ENCODE assay signal across 17 cellular contexts in genomic region chr12:57826400-57826799, GRCh38. TPM values are rescaled to one million over a fixed set of nuclear protein-coding genes. Genes with fewer than 3 reads are reported as not detected.
DNase-seq lines count a peak whose midpoint lies in the region; ATAC-seq and TF ChIP-seq lines count a peak whose summit lies in the region.
"Had no signal": no experiment of that assay in that cellular context is flagged by ENCODE, and none has a peak within 500 bp of the region (broad histone marks: within the 10 kb centered on the region; RNA-seq: fewer than 3 reads in every experiment).

No MANE protein-coding gene starts in this region.

- POLR2A ChIA-PET in activated CD8-positive, alpha-beta T cell treated with anti-CD3 and anti-CD28 coated beads for 36 hours (lab: Charles Lee): interaction anchor here (0.6 kb wide), 1 partner anchor 16 kb away, joined by 3 read pairs; no protein-coding TSS in a partner anchor
- POLR2A ChIA-PET in activated CD8-positive, alpha-beta T cell treated with anti-CD3 and anti-CD28 coated beads, Interleukin-2, amount 10 ng/mL, durations not matched to agents 7 days and 5 days (lab: Charles Lee): interaction anchor here (0.9 kb wide), 1 partner anchor 16 kb away, joined by 3 read pairs; no protein-coding TSS in a partner anchor
- POLR2A ChIA-PET in CD4-positive, alpha-beta T cell (lab: Charles Lee): no interaction called here

- no peaks in the 10 kb centered on the region for H3K27me3 ChIP-seq in CD4-positive, alpha-beta T cell (ENCODE audit: control insufficient read depth, insufficient read depth, low read length)
- H3K27me3 ChIP-seq in effector memory CD4-positive, alpha-beta T cell (replicated peaks; ENCODE audit: control insufficient read depth, insufficient read depth, low read length, poor library complexity, severe bottlenecking): no peaks in the 10 kb centered on the region
- no peaks in the 10 kb centered on the region for H3K27me3 ChIP-seq in psoas muscle (ENCODE audit: insufficient read depth in 3 of 3, low read length in 2 of 3)
- H3K27me3 ChIP-seq: Peyer's patch had no signal

- no peak for TF ChIP-seq CTCF in activated CD8-positive, alpha-beta T cell treated with anti-CD3 and anti-CD28 coated beads for 36 hours (IDR thresholded peaks at IDR 0.05)
- no peak for TF ChIP-seq CTCF in CD4-positive, alpha-beta T cell (IDR thresholded peaks at IDR 0.05)
- TF ChIP-seq CTCF in psoas muscle (IDR thresholded peaks at IDR 0.05): no peak

- intact Hi-C loops in activated CD8-positive, alpha-beta T cell treated with anti-CD3 and anti-CD28 coated beads for 36 hours (cut with micrococcal nuclease): no loop called here
- intact Hi-C loops in CD4-positive, alpha-beta T cell (cut with DNase I, micrococcal nuclease): no loop called here
- intact Hi-C loops in psoas muscle (cut with DNase I): no loop called here

- H3K9me3 Mint-ChIP-seq in activated CD8-positive, alpha-beta T cell treated with anti-CD3 and anti-CD28 coated beads for 36 hours: no peaks in the 10 kb centered on the region
- no peaks in the 10 kb centered on the region for H3K9me3 Mint-ChIP-seq in activated CD8-positive, alpha-beta T cell treated with anti-CD3 and anti-CD28 coated beads, Interleukin-2, amount 10 ng/mL, durations not matched to agents 7 days and 5 days (ENCODE audit: insufficient read depth)
- no peaks in the 10 kb centered on the region for H3K9me3 Mint-ChIP-seq in CD4-positive, alpha-beta T cell

- no peak overlapping the region for H3K27ac ChIP-seq in CD4-positive, alpha-beta T cell (ENCODE audit: low read depth, low read length)
- H3K27ac ChIP-seq in effector memory CD4-positive, alpha-beta T cell (ENCODE audit: insufficient read depth, low read length, poor library complexity, severe bottlenecking): peak overlapping the region; percentile 40
- peak overlapping the region; percentile 10 for H3K27ac ChIP-seq in psoas muscle
- H3K27ac ChIP-seq: 22Rv1, Peyer's patch had no signal

- no peak for DNase-seq in activated CD8-positive, alpha-beta T cell treated with anti-CD3 and anti-CD28 coated beads for 36 hours
- DNase-seq in activated CD8-positive, alpha-beta T cell treated with anti-CD3 and anti-CD28 coated beads, Interleukin-2, amount 10 ng/mL, durations not matched to agents 7 days and 5 days: no peak
- no peak for DNase-seq in CD4-positive, alpha-beta T cell
- DNase-seq in effector memory CD4-positive, alpha-beta T cell: no peak
- DNase-seq in psoas muscle (no peak), middle frontal gyrus (ENCODE audit: extremely low spot score, low spot score) (no peak), nucleus accumbens (lab: John Stamatoyannopoulos, UW) (no peak)
- DNase-seq: AML-193; NCI-H1105 treated with DMSO at 0.1 percent for 48 hours; NCI-H1694; NCI-H2081 treated with DMSO at 0.1 percent for 48 hours; NCI-H748 treated with DMSO at 0.1 percent for 48 hours; NK-92 treated with Interleukin-12 subunit alpha and Interleukin-12 subunit beta, amount 100 ng/mL, for 24 hours; Peyer's patch had no signal

- CTCF ChIA-PET in activated CD8-positive, alpha-beta T cell treated with anti-CD3 and anti-CD28 coated beads for 36 hours (lab: Charles Lee): interaction anchor here (1.0 to 2.0 kb wide), 4 partner anchors 24 to 80 kb away, joined by 4 to 8 read pairs (median 5); no protein-coding TSS in a partner anchor
- CTCF ChIA-PET in activated CD8-positive, alpha-beta T cell treated with anti-CD3 and anti-CD28 coated beads, Interleukin-2, amount 10 ng/mL, durations not matched to agents 7 days and 5 days (lab: Charles Lee): no interaction called here
- CTCF ChIA-PET in CD4-positive, alpha-beta T cell (lab: Charles Lee): no interaction called here

- peaks cover 77% of the 10 kb centered on the region for H3K36me3 ChIP-seq in effector memory CD4-positive, alpha-beta T cell (ENCODE audit: control insufficient read depth, insufficient read depth, low read length)
- H3K36me3 ChIP-seq in psoas muscle (ENCODE audit: insufficient read depth in 1 of 2, low read depth in 1 of 2): peaks cover 31 to 83% of the 10 kb centered on the region in 2 donors

- no peaks in the 10 kb centered on the region for H3K27me3 Mint-ChIP-seq in activated CD8-positive, alpha-beta T cell treated with anti-CD3 and anti-CD28 coated beads for 36 hours
- no peaks in the 10 kb centered on the region for H3K27me3 Mint-ChIP-seq in activated CD8-positive, alpha-beta T cell treated with anti-CD3 and anti-CD28 coated beads, Interleukin-2, amount 10 ng/mL, durations not matched to agents 7 days and 5 days (ENCODE audit: low read depth)
- H3K27me3 Mint-ChIP-seq in CD4-positive, alpha-beta T cell: no peaks in the 10 kb centered on the region

- H3K4me3 Mint-ChIP-seq in activated CD8-positive, alpha-beta T cell treated with anti-CD3 and anti-CD28 coated beads for 36 hours: no peak overlapping the region
- H3K4me3 Mint-ChIP-seq in activated CD8-positive, alpha-beta T cell treated with anti-CD3 and anti-CD28 coated beads, Interleukin-2, amount 10 ng/mL, durations not matched to agents 7 days and 5 days: no peak overlapping the region
- H3K4me3 Mint-ChIP-seq in CD4-positive, alpha-beta T cell: no peak overlapping the region

- peak overlapping the region; percentile 17 for H3K27ac Mint-ChIP-seq in activated CD8-positive, alpha-beta T cell treated with anti-CD3 and anti-CD28 coated beads for 36 hours
- H3K27ac Mint-ChIP-seq in activated CD8-positive, alpha-beta T cell treated with anti-CD3 and anti-CD28 coated beads, Interleukin-2, amount 10 ng/mL, durations not matched to agents 7 days and 5 days: no peak overlapping the region
- H3K27ac Mint-ChIP-seq in CD4-positive, alpha-beta T cell: peak overlapping the region; percentile 53

- peaks cover 9% of the 10 kb centered on the region for H3K4me1 ChIP-seq in effector memory CD4-positive, alpha-beta T cell (ENCODE audit: control insufficient read depth, insufficient read depth, low read length, poor library complexity, severe bottlenecking)
- peaks cover 56% of the 10 kb centered on the region for H3K4me1 ChIP-seq in psoas muscle

- 63 to 88% (median 85%) methylated on average over 2 of the region's 2 CpGs for WGBS in psoas muscle, 3 donors

- H3K4me3 ChIP-seq in effector memory CD4-positive, alpha-beta T cell (ENCODE audit: insufficient read depth, low read depth, low read length, poor library complexity, severe bottlenecking): no peak overlapping the region
- H3K4me3 ChIP-seq in psoas muscle: no peak overlapping the region
- H3K4me3 ChIP-seq: K562, Peyer's patch had no signal

- no peaks in the 10 kb centered on the region for H3K9me3 ChIP-seq in CD4-positive, alpha-beta T cell (ENCODE audit: control insufficient read depth, low read length)
- no peaks in the 10 kb centered on the region for H3K9me3 ChIP-seq in effector memory CD4-positive, alpha-beta T cell (ENCODE audit: control insufficient read depth, low read length)
- no peaks in the 10 kb centered on the region for H3K9me3 ChIP-seq in psoas muscle
- H3K9me3 ChIP-seq: Peyer's patch had no signal

- H3K36me3 Mint-ChIP-seq in activated CD8-positive, alpha-beta T cell treated with anti-CD3 and anti-CD28 coated beads for 36 hours (ENCODE audit: low read depth): peaks cover 18% of the 10 kb centered on the region
- peaks cover 53% of the 10 kb centered on the region for H3K36me3 Mint-ChIP-seq in activated CD8-positive, alpha-beta T cell treated with anti-CD3 and anti-CD28 coated beads, Interleukin-2, amount 10 ng/mL, durations not matched to agents 7 days and 5 days (ENCODE audit: low read depth)
- H3K36me3 Mint-ChIP-seq in CD4-positive, alpha-beta T cell (ENCODE audit: low read depth): peaks cover 91% of the 10 kb centered on the region

- H3K4me1 Mint-ChIP-seq in activated CD8-positive, alpha-beta T cell treated with anti-CD3 and anti-CD28 coated beads for 36 hours (ENCODE audit: low read depth): peaks cover 8% of the 10 kb centered on the region
- H3K4me1 Mint-ChIP-seq in activated CD8-positive, alpha-beta T cell treated with anti-CD3 and anti-CD28 coated beads, Interleukin-2, amount 10 ng/mL, durations not matched to agents 7 days and 5 days (ENCODE audit: low read depth): peaks cover 7% of the 10 kb centered on the region
- H3K4me1 Mint-ChIP-seq in CD4-positive, alpha-beta T cell (ENCODE audit: low read depth): peaks cover 23% of the 10 kb centered on the region

- ATAC-seq in activated CD8-positive, alpha-beta T cell treated with anti-CD3 and anti-CD28 coated beads for 36 hours: no peak
- no peak for ATAC-seq in activated CD8-positive, alpha-beta T cell treated with anti-CD3 and anti-CD28 coated beads, Interleukin-2, amount 10 ng/mL, durations not matched to agents 7 days and 5 days
- no peak for ATAC-seq in CD4-positive, alpha-beta T cell (ENCODE audit: poor library complexity)
- ATAC-seq in psoas muscle: no peak
- no peak for ATAC-seq in HG03460 (IDR thresholded peaks at IDR 0.05; ENCODE audit: unreplicated experiment)
- ATAC-seq: K562 had no signal

RNA-seq across cellular contexts. Expression of gene AVIL, which starts 7.9 kb away (rescaled TPM):
- total RNA-seq in activated CD8-positive, alpha-beta T cell treated with anti-CD3 and anti-CD28 coated beads for 36 hours: under 1 TPM; 0.34 to 0.49 TPM
- 1 to 10 TPM; 2.3 to 2.5 TPM for total RNA-seq in activated CD8-positive, alpha-beta T cell treated with anti-CD3 and anti-CD28 coated beads, Interleukin-2, amount 10 ng/mL, durations not matched to agents 7 days and 5 days
- total RNA-seq in CD4-positive, alpha-beta T cell: 1 to 10 TPM in 1 of 2 experiments, under 1 TPM in 1; 0.60 to 1.2 TPM
- total RNA-seq in psoas muscle: 1 to 10 TPM; 1.9 to 7.5 (median 4.7) TPM
- 1 to 10 TPM in 2 of 3 donors, under 1 TPM in 1; 0.94 to 4.6 (median 1.8) TPM for polyA plus RNA-seq in psoas muscle

RNA-seq across cellular contexts. Expression of gene CTDSP2, which starts 20.1 kb away (rescaled TPM):
- 10 to 100 TPM; 67.1 to 67.2 TPM for total RNA-seq in activated CD8-positive, alpha-beta T cell treated with anti-CD3 and anti-CD28 coated beads for 36 hours
- total RNA-seq in activated CD8-positive, alpha-beta T cell treated with anti-CD3 and anti-CD28 coated beads, Interleukin-2, amount 10 ng/mL, durations not matched to agents 7 days and 5 days: 100 to 1,000 TPM; 100 to 114 TPM
- total RNA-seq in CD4-positive, alpha-beta T cell: 10 to 100 TPM; 86.2 to 86.4 TPM
- 10 to 100 TPM; 71.3 to 91.8 (median 80.0) TPM for total RNA-seq in psoas muscle
- 10 to 100 TPM; 13.9 to 64.7 (median 44.5) TPM for polyA plus RNA-seq in psoas muscle

RNA-seq across cellular contexts. Expression of gene TSFM, which starts 43.8 kb away (rescaled TPM):
- 10 to 100 TPM; 46.3 to 47.3 TPM for total RNA-seq in activated CD8-positive, alpha-beta T cell treated with anti-CD3 and anti-CD28 coated beads for 36 hours
- total RNA-seq in activated CD8-positive, alpha-beta T cell treated with anti-CD3 and anti-CD28 coated beads, Interleukin-2, amount 10 ng/mL, durations not matched to agents 7 days and 5 days: 10 to 100 TPM; 35.0 to 35.8 TPM
- 10 to 100 TPM; 25.8 to 26.9 TPM for total RNA-seq in CD4-positive, alpha-beta T cell
- total RNA-seq in psoas muscle: 10 to 100 TPM; 31.5 to 52.8 (median 50.2) TPM
- polyA plus RNA-seq in psoas muscle: 10 to 100 TPM; 39.5 to 74.3 (median 59.2) TPM

RNA-seq across cellular contexts. Expression of gene EEF1AKMT3, which starts 54.0 kb away (rescaled TPM):
- total RNA-seq in activated CD8-positive, alpha-beta T cell treated with anti-CD3 and anti-CD28 coated beads for 36 hours: 1 to 10 TPM; 4.0 to 4.3 TPM
- 1 to 10 TPM; 3.1 to 3.2 TPM for total RNA-seq in activated CD8-positive, alpha-beta T cell treated with anti-CD3 and anti-CD28 coated beads, Interleukin-2, amount 10 ng/mL, durations not matched to agents 7 days and 5 days
- total RNA-seq in CD4-positive, alpha-beta T cell: 1 to 10 TPM; 1.1 to 1.4 TPM
- total RNA-seq in psoas muscle: 1 to 10 TPM in 3 of 4 donors, under 1 TPM in 1; 0.89 to 1.9 (median 1.4) TPM
- polyA plus RNA-seq in psoas muscle: 1 to 10 TPM in 1 of 3 donors, under 1 TPM in 2; 0.62 to 2.0 (median 0.66) TPM

RNA-seq across cellular contexts. Expression of gene METTL1, which starts 54.5 kb away (rescaled TPM):
- 10 to 100 TPM; 29.6 to 34.1 TPM for total RNA-seq in activated CD8-positive, alpha-beta T cell treated with anti-CD3 and anti-CD28 coated beads for 36 hours
- total RNA-seq in activated CD8-positive, alpha-beta T cell treated with anti-CD3 and anti-CD28 coated beads, Interleukin-2, amount 10 ng/mL, durations not matched to agents 7 days and 5 days: 10 to 100 TPM; 26.3 to 28.8 TPM
- 10 to 100 TPM in 1 of 2 experiments, 1 to 10 TPM in 1; 9.3 to 12.0 TPM for total RNA-seq in CD4-positive, alpha-beta T cell
- 10 to 100 TPM; 24.3 to 56.5 (median 30.4) TPM for total RNA-seq in psoas muscle
- 10 to 100 TPM; 18.8 to 80.9 (median 19.0) TPM for polyA plus RNA-seq in psoas muscle
